ENCODE assay signal across 10 cellular contexts in genomic region chr16:57757883-57758282, GRCh38. TPM values are rescaled to one million over a fixed set of nuclear protein-coding genes. Genes with fewer than 3 reads are reported as not detected.
DNase-seq lines count a peak whose midpoint lies in the region; ATAC-seq, FAIRE-seq and TF ChIP-seq lines count a peak whose summit lies in the region.
"Had no signal": no experiment of that assay in that cellular context is flagged by ENCODE, and none has a peak within 500 bp of the region (broad histone marks: within the 10 kb centered on the region; RNA-seq: fewer than 3 reads in every experiment).

No MANE protein-coding gene starts in this region.

- no peaks in the 10 kb centered on the region for H3K79me2 ChIP-seq in K562 (ENCODE audit: control insufficient read depth, insufficient read depth, low read length)

- no peak for FAIRE-seq in K562 (lab: Jason Lieb, UNC)

- H3K36me3 ChIP-seq in NT2/D1 (ENCODE audit: insufficient read depth, insufficient read length, low read length) (peaks cover 95% of the 10 kb centered on the region), K562 (ENCODE audit: control insufficient read depth, insufficient read depth, low read length) (peaks cover 86% of the 10 kb centered on the region; the same call in 2 of the 3 replicates), right lobe of liver (peaks cover 2 to 26% (median 13%) of the 10 kb centered on the region in 4 donors), subcutaneous abdominal adipose tissue (ENCODE audit: control insufficient read depth in 5 of 5, insufficient read depth in 5 of 5, low read length in 5 of 5) (peaks cover 0 to 76% (median 61%) of the 10 kb centered on the region in 5 donors), tibial artery (peaks cover 0 to 90% (median 41%) of the 10 kb centered on the region in 3 donors)
- H3K36me3 ChIP-seq: transverse colon had no signal

- H3K4me3 ChIP-seq in NT2/D1 (ENCODE audit: insufficient read length, low read depth) = no peak overlapping the region
- H3K4me3 ChIP-seq in K562 = no peak overlapping the region
- H3K4me3 ChIP-seq in right lobe of liver = no peak overlapping the region
- H3K4me3 ChIP-seq in subcutaneous abdominal adipose tissue (ENCODE audit: low read depth in 1 of 5, low read length in 5 of 5) = no peak overlapping the region
- no peak overlapping the region for H3K4me3 ChIP-seq in tibial artery
- H3K4me3 ChIP-seq: skin epidermis, transverse colon had no signal

- H3K9me1 ChIP-seq in K562 (ENCODE audit: control insufficient read depth, insufficient read depth, low read length) = no peaks in the 10 kb centered on the region

- intact Hi-C loops in K562 (cut with micrococcal nuclease) (loop anchor here (1.0 to 2.0 kb wide), 2 partner anchors 105 to 243 kb away; partner anchors contain the start of genes USB1 and ZNF319), right lobe of liver (cut with DNase I) (no loop called here), tibial artery (cut with DNase I; ENCODE audit: low total_unique reads) (loop anchor here (5.0 to 10.0 kb wide), 2 partner anchors 104 to 237 kb away; no protein-coding TSS in a partner anchor)

- H3K9ac ChIP-seq in NT2/D1 (ENCODE audit: insufficient read length, low read depth) (peak overlapping the region; percentile 17), K562 (ENCODE audit: insufficient read depth in 1 of 2, low read depth in 2 of 2, low read length in 2 of 2) (no peak overlapping the region), subcutaneous abdominal adipose tissue (ENCODE audit: low read length in 5 of 5) (peak overlapping the region in 1 of 5 donors; percentile 39)

- TF ChIP-seq POLR2A in K562 (conservative IDR thresholded peaks at IDR 0.05) = no peak
- TF ChIP-seq POLR2A in right lobe of liver (IDR thresholded peaks at IDR 0.05) = no peak

- H3K27me3 ChIP-seq in NT2/D1 (ENCODE audit: insufficient read depth, insufficient read length) (no peaks in the 10 kb centered on the region), K562 (ENCODE audit: control insufficient read depth in 2 of 2, insufficient read depth in 2 of 2, low read length in 2 of 2) (no peaks in the 10 kb centered on the region), right lobe of liver (no peaks in the 10 kb centered on the region), subcutaneous abdominal adipose tissue (ENCODE audit: control insufficient read depth in 5 of 5, insufficient read depth in 4 of 5, low read length in 5 of 5) (no peaks in the 10 kb centered on the region), tibial artery (no peaks in the 10 kb centered on the region)
- H3K27me3 ChIP-seq: transverse colon had no signal

- no peak overlapping the region for H2AFZ ChIP-seq in K562 (ENCODE audit: low read depth, low read length)

- POLR2A ChIA-PET in K562 (lab: Yijun Ruan, JAX) = interaction anchor here (0.6 kb wide), 2 partner anchors 195 to 340 kb away, joined by 3 read pairs; no protein-coding TSS in a partner anchor

- DNase-seq in NT2/D1 (ENCODE audit: low read depth, low spot score) = no peak
- no peak for DNase-seq in K562 (ENCODE audit: extremely low read depth in 1 of 4, low spot score in 3 of 4)
- peak in 2 of 3 donors; percentile 21 to 44 for DNase-seq in right lobe of liver
- DNase-seq in inferior parietal cortex (ENCODE audit: extremely low spot score) = no peak
- DNase-seq in tibial artery = no peak

- 92% methylated on average over 5 of the region's 7 CpGs for whole genome bisulfite sequencing in K562 (ENCODE audit: insufficient coverage, low coverage, missing lambda C conversion rate)
- WGBS in right lobe of liver (ENCODE audit: insufficient coverage, low coverage, low lambda C conversion rate, missing lambda C conversion rate) = 67% methylated on average over 1 of the region's 7 CpGs

- in situ Hi-C loops in K562 (cut with MboI) = loop anchor here (10.0 kb wide), 1 partner anchor 247 kb away; the partner anchor contains the start of genes USB1 and ZNF319

- ATAC-seq in K562 (no peak), right lobe of liver (no peak), HG03469 (IDR thresholded peaks at IDR 0.05; ENCODE audit: unreplicated experiment) (no peak)

- CTCF ChIA-PET in K562 (lab: Yijun Ruan, JAX; ENCODE audit: low intra/inter-chr PET ratio) = interaction anchor here (0.6 to 1.7 kb wide), 6 partner anchors 105 to 243 kb away, joined by 3 to 7 read pairs (median 4); partner anchors contain the start of genes USB1 and ZNF319

- H4K20me1 ChIP-seq in K562 (replicated peaks; ENCODE audit: control insufficient read depth, insufficient read depth, low read length) = peaks cover 4% of the 10 kb centered on the region

- no peaks in the 10 kb centered on the region for H3K9me3 ChIP-seq in NT2/D1 (ENCODE audit: insufficient read depth, low read length)
- H3K9me3 ChIP-seq in K562 (replicated peaks; ENCODE audit: control insufficient read depth, insufficient read depth, low read depth, low read length) = no peaks in the 10 kb centered on the region
- H3K9me3 ChIP-seq in right lobe of liver = no peaks in the 10 kb centered on the region
- no peaks in the 10 kb centered on the region for H3K9me3 ChIP-seq in subcutaneous abdominal adipose tissue (ENCODE audit: control insufficient read depth in 5 of 5, low read length in 5 of 5)
- H3K9me3 ChIP-seq in tibial artery = no peaks in the 10 kb centered on the region
- H3K9me3 ChIP-seq: transverse colon had no signal

- H3K4me2 ChIP-seq in K562 (ENCODE audit: insufficient read depth, low read length) = no peak overlapping the region

- H3K4me1 ChIP-seq in NT2/D1 (ENCODE audit: insufficient read depth, insufficient read length) = peaks cover 38% of the 10 kb centered on the region
- peaks cover 0 to 57% of the 10 kb centered on the region in 2 experiments; a peak in 3 of 5 replicates for H3K4me1 ChIP-seq in K562 (replicated peaks in 1 of 2; ENCODE audit: control insufficient read depth in 2 of 2, insufficient read depth in 2 of 2, low read length in 2 of 2)
- H3K4me1 ChIP-seq in right lobe of liver = no peaks in the 10 kb centered on the region
- peaks cover 0 to 27% (median 10%) of the 10 kb centered on the region in 5 donors for H3K4me1 ChIP-seq in subcutaneous abdominal adipose tissue (ENCODE audit: control insufficient read depth in 5 of 5, insufficient read depth in 5 of 5, low read length in 5 of 5)
- H3K4me1 ChIP-seq in tibial artery = peaks cover 0 to 6% (median 2%) of the 10 kb centered on the region in 4 donors
- H3K4me1 ChIP-seq: transverse colon had no signal

- TF ChIP-seq CTCF in K562 (IDR thresholded peaks at IDR 0.05 in 2 of 3, conservative IDR thresholded peaks at IDR 0.05 in 1 of 3; ENCODE audit: insufficient read depth in 2 of 3, low read depth in 1 of 3, low read length in 3 of 3) (no peak), right lobe of liver (IDR thresholded peaks at IDR 0.05) (no peak), tibial artery (IDR thresholded peaks at IDR 0.05) (no peak)

- TF ChIP-seq EP300 in K562 (IDR thresholded peaks at IDR 0.05; ENCODE audit: low read length) = no peak

- H3K27ac ChIP-seq in K562 (ENCODE audit: extremely low read depth, low read depth, low read length) = no peak overlapping the region
- no peak overlapping the region for H3K27ac ChIP-seq in right lobe of liver
- H3K27ac ChIP-seq in subcutaneous abdominal adipose tissue (ENCODE audit: low read depth, low read length) = peak overlapping the region; percentile 54
- H3K27ac ChIP-seq in tibial artery = peak overlapping the region in 1 of 2 donors; percentile 35
- H3K27ac ChIP-seq: transverse colon had no signal

- no TSS peak for BruUV-seq in K562 (replicated peaks; lab: Mats Ljungman, UMichigan)

- TF ChIP-seq RAD21 in K562 (CRISPR knock-in tag; conservative IDR thresholded peaks at IDR 0.05 in 1 of 2, IDR thresholded peaks at IDR 0.05 in 1 of 2) = no peak

TF ChIP-seq in K562, 482 proteins besides CTCF, POLR2A, EP300 and RAD21 (continues in another document):
- TF ChIP-seq SIN3B (IDR thresholded peaks at IDR 0.05; ENCODE audit: low read depth) = no peak

RNA-seq across cellular contexts. Expression of gene KATNB1, which starts 22.3 kb away (rescaled TPM):
- total RNA-seq in K562 (2011; cell fraction: chromatin; rRNA removed; ENCODE audit: low replicate concordance) = 32.2 and 108 TPM in 2 replicates
- 85.9 and 107 TPM in 2 replicates for total RNA-seq in K562 (2011; cell fraction: nucleolus; rRNA removed)
- 35.6 and 47.7 TPM in 2 replicates for total RNA-seq in K562 (2011; cell fraction: nucleoplasm; rRNA removed)
- total RNA-seq in K562 (2014; rRNA removed) (41.7 and 49.9 TPM in 2 replicates), K562 (2014; rRNA removed; fragmentation: Illumina TruSeq; extraction: Trizol) (11.0 and 12.4 TPM in 2 replicates), K562 (2015; rRNA removed; fragmentation: Illumina TruSeq; extraction: Trizol) (16.2 and 19.2 TPM in 2 replicates), K562 (2021) (50.2 and 52.6 TPM in 2 replicates), right lobe of liver (10 to 100 TPM in 2 of 6 experiments, 1 to 10 TPM in 4; 5.6 to 17.5 (median 8.5) TPM)
- polyA plus RNA-seq in K562 (2011; rRNA removed) (21.9 and 35.8 TPM in 2 replicates), K562 (2014; fragmentation: Illumina TruSeq; extraction: Trizol) (34.2 and 55.7 TPM in 2 replicates), K562 (2014; fragmentation: Nextera tagmentation; extraction: Ambion mirVana) (1 to 10 TPM; 1.2 to 2.6 TPM), K562 (2014; rRNA removed) (39.6 and 48.0 TPM in 2 replicates)
- polyA plus RNA-seq in K562 (2011; cell fraction: cytosol; rRNA removed) = 23.3 and 42.8 TPM in 2 replicates
- polyA plus RNA-seq in K562 (2011; cell fraction: nucleus; rRNA removed) = 157 and 196 TPM in 2 replicates
- polyA plus RNA-seq in K562 (2012) = 32.5 and 46.3 TPM in 2 replicates
- 9.4 and 10.4 TPM in 2 replicates for polyA minus RNA-seq in K562 (2011; rRNA and poly(A)+ RNA removed)
- polyA minus RNA-seq in K562 (2011; cell fraction: cytosol; rRNA and poly(A)+ RNA removed) = 17.7 and 29.2 TPM in 2 replicates
- polyA minus RNA-seq in K562 (2011; cell fraction: nucleus; rRNA and poly(A)+ RNA removed) = 35.1 and 38.8 TPM in 2 replicates

RNA-seq across cellular contexts. Expression of gene KIFC3, which starts 44.4 kb away (rescaled TPM):
- 164 and 411 TPM in 2 replicates for total RNA-seq in K562 (2011; cell fraction: chromatin; rRNA removed; ENCODE audit: low replicate concordance)
- 182 and 194 TPM in 2 replicates for total RNA-seq in K562 (2011; cell fraction: nucleolus; rRNA removed)
- total RNA-seq in K562 (2011; cell fraction: nucleoplasm; rRNA removed) = 159 and 191 TPM in 2 replicates
- total RNA-seq in K562 (2014; rRNA removed) (103 and 106 TPM in 2 replicates), K562 (2014; rRNA removed; fragmentation: Illumina TruSeq; extraction: Trizol) (19.0 and 22.9 TPM in 2 replicates), K562 (2015; rRNA removed; fragmentation: Illumina TruSeq; extraction: Trizol) (26.2 and 28.4 TPM in 2 replicates), K562 (2021) (94.5 and 105 TPM in 2 replicates), right lobe of liver (10 to 100 TPM; 20.3 to 88.9 (median 46.4) TPM)
- polyA plus RNA-seq in K562 (2011; rRNA removed) (53.3 and 63.5 TPM in 2 replicates), K562 (2014; fragmentation: Illumina TruSeq; extraction: Trizol) (20.2 and 47.1 TPM in 2 replicates), K562 (2014; fragmentation: Nextera tagmentation; extraction: Ambion mirVana) (under 1 TPM; 0.23 to 0.96 TPM), K562 (2014; rRNA removed) (78.1 and 80.3 TPM in 2 replicates)
- polyA plus RNA-seq in K562 (2011; cell fraction: cytosol; rRNA removed) = 55.1 and 112 TPM in 2 replicates
- 117 and 212 TPM in 2 replicates for polyA plus RNA-seq in K562 (2011; cell fraction: nucleus; rRNA removed)
- 52.0 and 117 TPM in 2 replicates for polyA plus RNA-seq in K562 (2012)
- polyA minus RNA-seq in K562 (2011; rRNA and poly(A)+ RNA removed) = 30.1 and 42.3 TPM in 2 replicates
- 44.9 and 52.3 TPM in 2 replicates for polyA minus RNA-seq in K562 (2011; cell fraction: cytosol; rRNA and poly(A)+ RNA removed)
- polyA minus RNA-seq in K562 (2011; cell fraction: nucleus; rRNA and poly(A)+ RNA removed) = 83.2 and 86.6 TPM in 2 replicates
- total RNA-seq: T-helper 2 cell treated with Interferon-gamma antibody and Interleukin-4, amounts not matched to agents 100 ng/mL and 5 ng/mL, for 36 hours had no signal

Comparison
In these comparisons a context has a peak if more than half of its experiments do, and no peak if none do; other contexts are left out.
1. DNase-seq: peak in right lobe of liver (2 of 3); none in NT2/D1 (single experiment), K562 (0 of 4), inferior parietal cortex (single experiment) and tibial artery (0 of 2).
2. intact Hi-C loops: an anchor here in K562 (1.0 to 2.0 kb wide) and tibial artery (5.0 to 10.0 kb wide); none called in right lobe of liver.